Comparison of ENCODE assay signal across 1 cellular context in genomic region chr20:3767434-3768341, GRCh38.
TF ChIP-seq lines count a peak whose summit lies in the region.

Gene ADISSP (minus strand): TSS chr20:3767753. CDS start chr20:3760100, 7,653 bp downstream.

TF ChIP-seq in HepG2, 621 proteins besides CTCF, POLR2A, EP300 and RAD21 (continued from another document and continues in another):
- TF ChIP-seq HMGXB3 (CRISPR knock-in tag; IDR thresholded peaks at IDR 0.05; ENCODE audit: borderline replicate concordance) (peak; percentile 88; the same call in 1 of the 2 replicates), ZNF296 (CRISPR knock-in tag; conservative IDR thresholded peaks at IDR 0.05) (peak; percentile 63; the same call in 1 of the 2 replicates), SP4 (CRISPR knock-in tag; IDR thresholded peaks at IDR 0.05) (peak; percentile 98), NFIB (CRISPR knock-in tag; IDR thresholded peaks at IDR 0.05; ENCODE audit: borderline replicate concordance) (no peak), FOXA1 (IDR thresholded peaks at IDR 0.05) (no peak), FOXA1 (CRISPR knock-in tag; IDR thresholded peaks at IDR 0.05) (peak; percentile 4), NR0B2 (CRISPR knock-in tag; IDR thresholded peaks at IDR 0.05) (no peak; the same call in none of the 2 replicates), FOSL1 (CRISPR knock-in tag; IDR thresholded peaks at IDR 0.05; ENCODE audit: borderline replicate concordance) (0 out of 2 replicates have a peak, but pooled peaks have one; percentile 67), ZNF709 (CRISPR knock-in tag; IDR thresholded peaks at IDR 0.05) (peak; percentile 98), SKI (IDR thresholded peaks at IDR 0.05; ENCODE audit: partially characterized antibody) (peak; percentile 54), ZBTB7A (CRISPR knock-in tag; IDR thresholded peaks at IDR 0.05) (peak; percentile 87), PPARG (CRISPR knock-in tag; conservative IDR thresholded peaks at IDR 0.05) (peak; percentile 90), ZNF550 (CRISPR knock-in tag; IDR thresholded peaks at IDR 0.05; ENCODE audit: borderline replicate concordance) (peak; percentile 86), BORCS8-MEF2B (CRISPR knock-in tag; IDR thresholded peaks at IDR 0.05) (peak; percentile 97; the same call in 1 of the 2 replicates), ZNF850 (CRISPR knock-in tag; conservative IDR thresholded peaks at IDR 0.05) (no peak; the same call in 1 of the 2 replicates), KDM6A (CRISPR knock-in tag; IDR thresholded peaks at IDR 0.05; ENCODE audit: low read depth) (no peak; the same call in 1 of the 2 replicates), BATF2 (CRISPR knock-in tag; IDR thresholded peaks at IDR 0.05) (peak; percentile 92; the same call in 1 of the 2 replicates), CREB3 (CRISPR knock-in tag; IDR thresholded peaks at IDR 0.05) (peak; percentile 92; the same call in 1 of the 2 replicates), ZNF775 (CRISPR knock-in tag; IDR thresholded peaks at IDR 0.05; ENCODE audit: borderline replicate concordance) (no peak), ZNF710 (CRISPR knock-in tag; IDR thresholded peaks at IDR 0.05; ENCODE audit: borderline replicate concordance) (peak; percentile 73), ZNF570 (CRISPR knock-in tag; IDR thresholded peaks at IDR 0.05; ENCODE audit: borderline replicate concordance) (peak; percentile 6; the same call in 1 of the 2 replicates), ZNF780A (CRISPR knock-in tag; IDR thresholded peaks at IDR 0.05) (0 out of 2 replicates have a peak, but pooled peaks have one; percentile 7), WIZ (CRISPR knock-in tag; IDR thresholded peaks at IDR 0.05) (peak; percentile 37; the same call in 1 of the 2 replicates), ZFP82 (CRISPR knock-in tag; IDR thresholded peaks at IDR 0.05; ENCODE audit: borderline replicate concordance) (peak; percentile 92), ZFP1 (CRISPR knock-in tag; IDR thresholded peaks at IDR 0.05) (peak; percentile 77; the same call in 1 of the 2 replicates), TCF7 (IDR thresholded peaks at IDR 0.05; ENCODE audit: low read depth) (no peak), FOXP1 (IDR thresholded peaks at IDR 0.05) (no peak), FOXP1 (CRISPR knock-in tag; IDR thresholded peaks at IDR 0.05) (no peak), ZNF552 (CRISPR knock-in tag; IDR thresholded peaks at IDR 0.05; ENCODE audit: borderline replicate concordance) (peak; percentile 92; the same call in 1 of the 2 replicates), MIER3 (CRISPR knock-in tag; IDR thresholded peaks at IDR 0.05; ENCODE audit: borderline replicate concordance) (no peak; the same call in 1 of the 2 replicates), ZNF597 (CRISPR knock-in tag; IDR thresholded peaks at IDR 0.05) (no peak), SOX13 (IDR thresholded peaks at IDR 0.05) (0 out of 2 replicates have a peak, but pooled peaks have one; percentile 24), SOX13 (CRISPR knock-in tag; conservative IDR thresholded peaks at IDR 0.05 in 1 of 2, IDR thresholded peaks at IDR 0.05 in 1 of 2) (no peak; a peak in 2 of 4 replicates), NR2C2 (CRISPR knock-in tag; IDR thresholded peaks at IDR 0.05; ENCODE audit: borderline replicate concordance) (peak; percentile 80), RNF2 (conservative IDR thresholded peaks at IDR 0.05; ENCODE audit: low read depth) (peak; percentile 97), NR2F1 (CRISPR knock-in tag; IDR thresholded peaks at IDR 0.05) (peak; percentile 10 to 41; a peak in 3 of 4 replicates), KLF11 (CRISPR knock-in tag; IDR thresholded peaks at IDR 0.05) (peak; percentile 19), NFYB (CRISPR knock-in tag; IDR thresholded peaks at IDR 0.05) (peak; percentile 91), ATF5 (CRISPR knock-in tag; IDR thresholded peaks at IDR 0.05; ENCODE audit: low read depth) (peak; percentile 79)
- TF ChIP-seq, protein P1, sequence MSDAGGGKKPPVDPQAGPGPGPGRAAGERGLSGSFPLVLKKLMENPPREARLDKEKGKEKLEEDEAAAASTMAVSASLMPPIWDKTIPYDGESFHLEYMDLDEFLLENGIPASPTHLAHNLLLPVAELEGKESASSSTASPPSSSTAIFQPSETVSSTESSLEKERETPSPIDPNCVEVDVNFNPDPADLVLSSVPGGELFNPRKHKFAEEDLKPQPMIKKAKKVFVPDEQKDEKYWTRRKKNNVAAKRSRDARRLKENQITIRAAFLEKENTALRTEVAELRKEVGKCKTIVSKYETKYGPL (CRISPR knock-in tag; IDR thresholded peaks at IDR 0.05) = 0 out of 2 replicates have a peak, but pooled peaks have one; percentile 53
- TF ChIP-seq, protein P2, sequence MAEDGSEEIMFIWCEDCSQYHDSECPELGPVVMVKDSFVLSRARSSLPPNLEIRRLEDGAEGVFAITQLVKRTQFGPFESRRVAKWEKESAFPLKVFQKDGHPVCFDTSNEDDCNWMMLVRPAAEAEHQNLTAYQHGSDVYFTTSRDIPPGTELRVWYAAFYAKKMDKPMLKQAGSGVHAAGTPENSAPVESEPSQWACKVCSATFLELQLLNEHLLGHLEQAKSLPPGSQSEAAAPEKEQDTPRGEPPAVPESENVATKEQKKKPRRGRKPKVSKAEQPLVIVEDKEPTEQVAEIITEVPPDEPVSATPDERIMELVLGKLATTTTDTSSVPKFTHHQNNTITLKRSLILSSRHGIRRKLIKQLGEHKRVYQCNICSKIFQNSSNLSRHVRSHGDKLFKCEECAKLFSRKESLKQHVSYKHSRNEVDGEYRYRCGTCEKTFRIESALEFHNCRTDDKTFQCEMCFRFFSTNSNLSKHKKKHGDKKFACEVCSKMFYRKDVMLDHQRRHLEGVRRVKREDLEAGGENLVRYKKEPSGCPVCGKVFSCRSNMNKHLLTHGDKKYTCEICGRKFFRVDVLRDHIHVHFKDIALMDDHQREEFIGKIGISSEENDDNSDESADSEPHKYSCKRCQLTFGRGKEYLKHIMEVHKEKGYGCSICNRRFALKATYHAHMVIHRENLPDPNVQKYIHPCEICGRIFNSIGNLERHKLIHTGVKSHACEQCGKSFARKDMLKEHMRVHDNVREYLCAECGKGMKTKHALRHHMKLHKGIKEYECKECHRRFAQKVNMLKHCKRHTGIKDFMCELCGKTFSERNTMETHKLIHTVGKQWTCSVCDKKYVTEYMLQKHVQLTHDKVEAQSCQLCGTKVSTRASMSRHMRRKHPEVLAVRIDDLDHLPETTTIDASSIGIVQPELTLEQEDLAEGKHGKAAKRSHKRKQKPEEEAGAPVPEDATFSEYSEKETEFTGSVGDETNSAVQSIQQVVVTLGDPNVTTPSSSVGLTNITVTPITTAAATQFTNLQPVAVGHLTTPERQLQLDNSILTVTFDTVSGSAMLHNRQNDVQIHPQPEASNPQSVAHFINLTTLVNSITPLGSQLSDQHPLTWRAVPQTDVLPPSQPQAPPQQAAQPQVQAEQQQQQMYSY (CRISPR knock-in tag; IDR thresholded peaks at IDR 0.05) = peak; percentile 80; the same call in 1 of the 2 replicates
- TF ChIP-seq, protein P3, sequence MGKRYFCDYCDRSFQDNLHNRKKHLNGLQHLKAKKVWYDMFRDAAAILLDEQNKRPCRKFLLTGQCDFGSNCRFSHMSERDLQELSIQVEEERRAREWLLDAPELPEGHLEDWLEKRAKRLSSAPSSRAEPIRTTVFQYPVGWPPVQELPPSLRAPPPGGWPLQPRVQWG (CRISPR knock-in tag; IDR thresholded peaks at IDR 0.05; ENCODE audit: borderline replicate concordance, low read depth) = no peak
- TF ChIP-seq, protein P4, sequence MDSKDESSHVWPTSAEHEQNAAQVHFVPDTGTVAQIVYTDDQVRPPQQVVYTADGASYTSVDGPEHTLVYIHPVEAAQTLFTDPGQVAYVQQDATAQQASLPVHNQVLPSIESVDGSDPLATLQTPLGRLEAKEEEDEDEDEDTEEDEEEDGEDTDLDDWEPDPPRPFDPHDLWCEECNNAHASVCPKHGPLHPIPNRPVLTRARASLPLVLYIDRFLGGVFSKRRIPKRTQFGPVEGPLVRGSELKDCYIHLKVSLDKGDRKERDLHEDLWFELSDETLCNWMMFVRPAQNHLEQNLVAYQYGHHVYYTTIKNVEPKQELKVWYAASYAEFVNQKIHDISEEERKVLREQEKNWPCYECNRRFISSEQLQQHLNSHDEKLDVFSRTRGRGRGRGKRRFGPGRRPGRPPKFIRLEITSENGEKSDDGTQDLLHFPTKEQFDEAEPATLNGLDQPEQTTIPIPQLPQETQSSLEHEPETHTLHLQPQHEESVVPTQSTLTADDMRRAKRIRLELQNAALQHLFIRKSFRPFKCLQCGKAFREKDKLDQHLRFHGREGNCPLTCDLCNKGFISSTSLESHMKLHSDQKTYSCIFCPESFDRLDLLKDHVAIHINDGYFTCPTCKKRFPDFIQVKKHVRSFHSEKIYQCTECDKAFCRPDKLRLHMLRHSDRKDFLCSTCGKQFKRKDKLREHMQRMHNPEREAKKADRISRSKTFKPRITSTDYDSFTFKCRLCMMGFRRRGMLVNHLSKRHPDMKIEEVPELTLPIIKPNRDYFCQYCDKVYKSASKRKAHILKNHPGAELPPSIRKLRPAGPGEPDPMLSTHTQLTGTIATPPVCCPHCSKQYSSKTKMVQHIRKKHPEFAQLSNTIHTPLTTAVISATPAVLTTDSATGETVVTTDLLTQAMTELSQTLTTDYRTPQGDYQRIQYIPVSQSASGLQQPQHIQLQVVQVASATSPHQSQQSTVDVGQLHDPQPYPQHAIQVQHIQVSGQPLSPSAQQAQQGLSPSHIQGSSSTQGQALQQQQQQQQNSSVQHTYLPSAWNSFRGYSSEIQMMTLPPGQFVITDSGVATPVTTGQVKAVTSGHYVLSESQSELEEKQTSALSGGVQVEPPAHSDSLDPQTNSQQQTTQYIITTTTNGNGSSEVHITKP (CRISPR knock-in tag; IDR thresholded peaks at IDR 0.05; ENCODE audit: low read depth) = peak; percentile 92
